Comparison of ENCODE assay signal across 8 cellular contexts in genomic region chr6:10411915-10412164, GRCh38. TPM values are rescaled to one million over a fixed set of nuclear protein-coding genes. Genes with fewer than 3 reads are reported as not detected.
DNase-seq lines count a peak whose midpoint lies in the region; ATAC-seq and TF ChIP-seq lines count a peak whose summit lies in the region.

No MANE protein-coding gene starts in this region.

- no peaks in the 10 kb centered on the region for H3K9me3 ChIP-seq in right lobe of liver

- H3K36me3 ChIP-seq in right lobe of liver, result no peaks in the 10 kb centered on the region

- H3K27ac ChIP-seq in right lobe of liver, result no peak overlapping the region

- H3K27me3 Mint-ChIP-seq in CD14-positive monocyte (ENCODE audit: low read depth in 3 of 3), result peaks cover 92 to 100% (median 97%) of the 10 kb centered on the region in 3 donors
- H3K27me3 Mint-ChIP-seq in type B pancreatic cell, result peaks cover 91% of the 10 kb centered on the region

- DNase-seq in CD14-positive monocyte (ENCODE audit: low spot score) (no peak), astrocyte of the spinal cord (ENCODE audit: low read depth, low spot score) (no peak), right lobe of liver (peak in 2 of 3 donors; percentile 32 to 55), type B pancreatic cell (ENCODE audit: extremely low spot score, unreplicated experiment) (no peak), cerebellar cortex (ENCODE audit: low spot score) (no peak)

- H3K4me1 ChIP-seq in right lobe of liver, result peaks cover 0 to 22% (median 4%) of the 10 kb centered on the region in 4 donors

- WGBS in right lobe of liver (ENCODE audit: insufficient coverage, low coverage, low lambda C conversion rate, missing lambda C conversion rate), result 1% methylated on average over 15 of the region's 18 CpGs

- H3K36me3 Mint-ChIP-seq in CD14-positive monocyte (peaks cover 20 to 36% of the 10 kb centered on the region in 2 donors), type B pancreatic cell (peaks cover 53% of the 10 kb centered on the region)

- H3K9me3 Mint-ChIP-seq in CD14-positive monocyte, result peaks cover 11 to 77% (median 58%) of the 10 kb centered on the region in 7 donors
- H3K9me3 Mint-ChIP-seq in type B pancreatic cell, result no peaks in the 10 kb centered on the region

- intact Hi-C loops in CD14-positive monocyte (cut with micrococcal nuclease) (no loop called here), right lobe of liver (cut with DNase I) (no loop called here)

- peaks cover 14 to 47% of the 10 kb centered on the region in 2 donors for H3K27me3 ChIP-seq in right lobe of liver

- TF ChIP-seq POLR2A in right lobe of liver (IDR thresholded peaks at IDR 0.05), result no peak

- peak overlapping the region; percentile 93 to 98 for H3K4me3 Mint-ChIP-seq in CD14-positive monocyte
- peak overlapping the region; percentile 99 for H3K4me3 Mint-ChIP-seq in type B pancreatic cell

- H3K4me1 Mint-ChIP-seq in CD14-positive monocyte (peaks cover 55% of the 10 kb centered on the region), type B pancreatic cell (ENCODE audit: unreplicated experiment) (peaks cover 23% of the 10 kb centered on the region)

- ATAC-seq in HG02642 (IDR thresholded peaks at IDR 0.05; ENCODE audit: poor library complexity, unreplicated experiment), result peak; percentile 4
- peak in 2 of 4 donors; percentile 39 to 52 for ATAC-seq in right lobe of liver
- ATAC-seq in HG03520 (IDR thresholded peaks at IDR 0.05; ENCODE audit: unreplicated experiment), result no peak
- no peak for ATAC-seq in GM21367 (IDR thresholded peaks at IDR 0.05; ENCODE audit: unreplicated experiment)

- peak overlapping the region; percentile 56 for H3K4me3 ChIP-seq in astrocyte of the spinal cord (ENCODE audit: low read depth, low read length)
- peak overlapping the region; percentile 55 to 62 (median 58) for H3K4me3 ChIP-seq in right lobe of liver

- H3K27ac Mint-ChIP-seq in CD14-positive monocyte (peak overlapping the region in 2 of 7 donors; percentile 18 to 46), type B pancreatic cell (peak overlapping the region; percentile 99)

- in situ Hi-C loops in astrocyte of the spinal cord (cut with HindIII; ENCODE audit: low sequenced_read_pairs), result no loop called here

- no peak for TF ChIP-seq CTCF in CD14-positive monocyte (IDR thresholded peaks at IDR 0.05)
- TF ChIP-seq CTCF in astrocyte of the spinal cord (IDR thresholded peaks at IDR 0.05; ENCODE audit: low read depth, low read length), result no peak
- TF ChIP-seq CTCF in right lobe of liver (IDR thresholded peaks at IDR 0.05), result no peak
- TF ChIP-seq CTCF in type B pancreatic cell (conservative IDR thresholded peaks at IDR 0.05), result no peak

RNA-seq across cellular contexts. Expression of gene TFAP2A, which starts 3.0 kb away (rescaled TPM):
- polyA plus RNA-seq in CD14-positive monocyte, result not detected
- total RNA-seq in right lobe of liver, result under 1 TPM in 3 of 6 experiments, not detected in 3; 0.07 to 0.18 (median 0.12) TPM
- 66.6 and 143 TPM in 2 replicates for total RNA-seq in type B pancreatic cell (ENCODE audit: low replicate concordance)

Comparison
In these comparisons a context has a peak if more than half of its experiments do, and no peak if none do; other contexts are left out.
1. DNase-seq: peak in right lobe of liver (2 of 3); none in CD14-positive monocyte (single experiment), astrocyte of the spinal cord (single experiment), type B pancreatic cell (single experiment) and cerebellar cortex (single experiment).
2. RNA of gene TFAP2A, which starts 3.0 kb away (total RNA-seq): 66.6 to 143 TPM in type B pancreatic cell; 0.07 to 0.18 TPM in right lobe of liver; every median in the first group is over 10 times any median in the second.